Comparison of ENCODE assay signal across 17 cellular contexts in genomic region chr10:28551086-28551485, GRCh38. TPM values are rescaled to one million over a fixed set of nuclear protein-coding genes. Genes with fewer than 3 reads are reported as not detected.
A peak's percentile ranks its signal among the peaks of the same experiment; 100 is the strongest.
DNase-seq lines count a peak whose midpoint lies in the region; ATAC-seq and TF ChIP-seq lines count a peak whose summit lies in the region.
"Had no signal": no experiment of that assay in that cellular context is flagged by ENCODE, and none has a peak within 500 bp of the region (broad histone marks: within the 10 kb centered on the region; RNA-seq: fewer than 3 reads in every experiment).

No MANE protein-coding gene starts in this region.

- peak overlapping the region in 3 of 5 donors; percentile 20 to 24 (median 23) for H3K9ac ChIP-seq in subcutaneous abdominal adipose tissue (ENCODE audit: low read length in 5 of 5)

- no peaks in the 10 kb centered on the region for H3K27me3 Mint-ChIP-seq in stimulated activated naive CD8-positive, alpha-beta T cell treated with anti-CD3 and anti-CD28 coated beads, Interleukin-15, Interleukin-2, amounts not matched to agents 100 ng/mL and 50 ng/mL, for 24 hours
- H3K27me3 Mint-ChIP-seq in effector memory CD8-positive, alpha-beta T cell: no peaks in the 10 kb centered on the region

- H3K27ac Mint-ChIP-seq in stimulated activated naive CD8-positive, alpha-beta T cell treated with anti-CD3 and anti-CD28 coated beads, Interleukin-15, Interleukin-2, amounts not matched to agents 100 ng/mL and 50 ng/mL, for 24 hours: peak overlapping the region; percentile 34
- H3K27ac Mint-ChIP-seq in effector memory CD8-positive, alpha-beta T cell: peak overlapping the region; percentile 42 to 61

- CTCF ChIA-PET in Panc1 (lab: Charles Lee): no interaction called here

- intact Hi-C loops in Panc1 (cut with micrococcal nuclease; ENCODE audit: unreplicated experiment): no loop called here

- no peak overlapping the region for H3K4me3 Mint-ChIP-seq in stimulated activated naive CD8-positive, alpha-beta T cell treated with anti-CD3 and anti-CD28 coated beads, Interleukin-15, Interleukin-2, amounts not matched to agents 100 ng/mL and 50 ng/mL, for 24 hours
- H3K4me3 Mint-ChIP-seq in effector memory CD8-positive, alpha-beta T cell: peak overlapping the region; percentile 19 to 56

- H3K4me1 Mint-ChIP-seq in stimulated activated naive CD8-positive, alpha-beta T cell treated with anti-CD3 and anti-CD28 coated beads, Interleukin-15, Interleukin-2, amounts not matched to agents 100 ng/mL and 50 ng/mL, for 24 hours (ENCODE audit: low read depth): peaks cover 80% of the 10 kb centered on the region
- H3K4me1 Mint-ChIP-seq in effector memory CD8-positive, alpha-beta T cell (ENCODE audit: low read depth in 2 of 2): peaks cover 70 to 79% of the 10 kb centered on the region in 2 donors

- in situ Hi-C loops in Panc1 (cut with HindIII; ENCODE audit: low pct_unique_long_range_greater_than_20kb, low sequenced_read_pairs): no loop called here

- H3K27ac ChIP-seq in Panc1 (ENCODE audit: low read length): no peak overlapping the region
- no peak overlapping the region for H3K27ac ChIP-seq in subcutaneous abdominal adipose tissue (ENCODE audit: low read depth, low read length)
- H3K27ac ChIP-seq: ovary, PC-9, thyroid gland had no signal

- no peak for ATAC-seq in stimulated activated naive CD8-positive, alpha-beta T cell treated with anti-CD3 and anti-CD28 coated beads, Interleukin-15, Interleukin-2, amounts not matched to agents 100 U/mL and 50 U/mL, for 24 hours
- ATAC-seq in Panc1: no peak
- no peak for ATAC-seq in effector memory CD8-positive, alpha-beta T cell (replicated peaks)

- no peak for TF ChIP-seq CTCF in Panc1 (IDR thresholded peaks at IDR 0.05)

- POLR2A ChIA-PET in Panc1 (lab: Charles Lee): no interaction called here

- H3K36me3 ChIP-seq in Panc1 (ENCODE audit: control insufficient read depth, insufficient read depth, low read length) (peaks cover 10% of the 10 kb centered on the region), subcutaneous abdominal adipose tissue (ENCODE audit: control insufficient read depth in 5 of 5, insufficient read depth in 5 of 5, low read length in 5 of 5) (peaks cover 7 to 35% (median 26%) of the 10 kb centered on the region in 5 donors)
- H3K36me3 ChIP-seq: ovary had no signal

- no peak for DNase-seq in stimulated activated naive CD8-positive, alpha-beta T cell treated with anti-CD3 and anti-CD28 coated beads, Interleukin-15, Interleukin-2, amounts not matched to agents 100 U/mL and 50 U/mL, for 24 hours
- DNase-seq in Panc1 (ENCODE audit: low read depth, low spot score) (no peak), OCI-M1 (lab: John Stamatoyannopoulos, UW) (no peak), NK-92 (lab: John Stamatoyannopoulos, UW; ENCODE audit: unreplicated experiment) (no peak)
- no peak for DNase-seq in effector memory CD8-positive, alpha-beta T cell
- no peak for DNase-seq in NK-92 treated with Interleukin-12 subunit alpha and Interleukin-12 subunit beta, amount 100 ng/mL, for 24 hours (lab: John Stamatoyannopoulos, UW)
- DNase-seq: activated CD8-positive, alpha-beta memory T cell treated with anti-CD3 and anti-CD28 coated beads for 24 hours; activated gamma-delta T cell treated with Interleukin-2 at 50 U/mL for 16 hours; AML-193; hippocampal formation; kidney glomerular epithelial cell; NCI-H526; ovary; PC-9; thyroid gland had no signal

- H3K9me3 ChIP-seq in Panc1 (ENCODE audit: control insufficient read depth, insufficient read depth, low read depth, low read length) (no peaks in the 10 kb centered on the region), subcutaneous abdominal adipose tissue (ENCODE audit: control insufficient read depth in 5 of 5, low read length in 5 of 5) (no peaks in the 10 kb centered on the region)
- H3K9me3 ChIP-seq: ovary, thyroid gland had no signal

- peaks cover 81% of the 10 kb centered on the region for H3K36me3 Mint-ChIP-seq in stimulated activated naive CD8-positive, alpha-beta T cell treated with anti-CD3 and anti-CD28 coated beads, Interleukin-15, Interleukin-2, amounts not matched to agents 100 ng/mL and 50 ng/mL, for 24 hours (ENCODE audit: low read depth)
- H3K36me3 Mint-ChIP-seq in effector memory CD8-positive, alpha-beta T cell (ENCODE audit: insufficient read depth): peaks cover 91% of the 10 kb centered on the region

- no peak overlapping the region for H3K4me3 ChIP-seq in Panc1 (ENCODE audit: low read depth in 2 of 2, low read length in 2 of 2)
- no peak overlapping the region for H3K4me3 ChIP-seq in subcutaneous abdominal adipose tissue (ENCODE audit: low read depth in 1 of 5, low read length in 5 of 5)
- H3K4me3 ChIP-seq: ovary, PC-9, thyroid gland had no signal

- TSS peak; percentile 35 for BruUV-seq in Panc1 (replicated peaks; lab: Mats Ljungman, UMichigan)

- no peaks in the 10 kb centered on the region for H3K27me3 ChIP-seq in Panc1 (ENCODE audit: control insufficient read depth, insufficient read depth, low read length)
- no peaks in the 10 kb centered on the region for H3K27me3 ChIP-seq in subcutaneous abdominal adipose tissue (ENCODE audit: control insufficient read depth in 5 of 5, insufficient read depth in 4 of 5, low read length in 5 of 5)
- H3K27me3 ChIP-seq: ovary, thyroid gland had no signal

- H3K9me3 Mint-ChIP-seq in stimulated activated naive CD8-positive, alpha-beta T cell treated with anti-CD3 and anti-CD28 coated beads, Interleukin-15, Interleukin-2, amounts not matched to agents 100 ng/mL and 50 ng/mL, for 24 hours: no peaks in the 10 kb centered on the region
- no peaks in the 10 kb centered on the region for H3K9me3 Mint-ChIP-seq in effector memory CD8-positive, alpha-beta T cell

- H3K4me1 ChIP-seq in Panc1 (ENCODE audit: control insufficient read depth, insufficient read depth, low read length) (peaks cover 6% of the 10 kb centered on the region; the same call in 1 of the 2 replicates), subcutaneous abdominal adipose tissue (ENCODE audit: control insufficient read depth in 5 of 5, insufficient read depth in 5 of 5, low read length in 5 of 5) (peaks cover 0 to 37% (median 12%) of the 10 kb centered on the region in 5 donors)

RNA-seq across cellular contexts. Expression of gene WAC, which starts 18.2 kb away (rescaled TPM):
- 70.7 TPM for total RNA-seq in Panc1 (2021; ENCODE audit: unreplicated experiment)
- polyA plus RNA-seq in Panc1 (2012; ENCODE audit: insufficient read length): 47.4 TPM
